In genomic region chr12:109762673-109763191, GRCh38 we compare ENCODE assay signal across 19 cellular contexts. TPM values are rescaled to one million over a fixed set of nuclear protein-coding genes. Genes with fewer than 3 reads are reported as not detected.
DNase-seq lines count a peak whose midpoint lies in the region; ATAC-seq and TF ChIP-seq lines count a peak whose summit lies in the region.
"Had no signal": no experiment of that assay in that cellular context is flagged by ENCODE, and none has a peak within 500 bp of the region (broad histone marks: within the 10 kb centered on the region; RNA-seq: fewer than 3 reads in every experiment).

No MANE protein-coding gene starts in this region.

- POLR2A ChIA-PET in activated CD4-positive, alpha-beta T cell treated with anti-CD3 and anti-CD28 coated beads for 36 hours (lab: Charles Lee): no interaction called here

- DNase-seq in activated CD4-positive, CD25-positive, alpha-beta regulatory T cell treated with anti-CD3 and anti-CD28 coated beads, Interleukin-2, amount 50 U/mL, for 72 hours: peak; percentile 25
- no peak for DNase-seq in activated CD4-positive, CD25-positive, alpha-beta regulatory T cell (lab: John Stamatoyannopoulos, UW)
- DNase-seq in CD14-positive monocyte (ENCODE audit: low spot score) (no peak), chondrocyte (ENCODE audit: low spot score) (peak; percentile 40), natural killer cell (peak; percentile 13), NCI-H2196 (lab: John Stamatoyannopoulos, UW; ENCODE audit: unreplicated experiment) (no peak)
- no peak for DNase-seq in activated CD4-positive, alpha-beta T cell treated with anti-CD3 and anti-CD28 coated beads for 36 hours
- DNase-seq: activated naive CD8-positive, alpha-beta T cell treated with anti-CD3 and anti-CD28 coated beads, Interleukin-2, amount 50 U/mL, for 24 hours; Karpas-422; NCI-H1694 treated with DMSO at 0.1 percent for 48 hours; SJCRH30; stimulated activated CD4-positive, alpha-beta T cell treated with anti-CD3 and anti-CD28 coated beads, Interleukin-4, amount 100 ng/mL, for 4 hours; uterus had no signal

- H3K27ac Mint-ChIP-seq in CD14-positive monocyte (peak overlapping the region in 4 of 7 donors; percentile 30 to 89 (median 64)), chondrocyte (ENCODE audit: unreplicated experiment) (no peak overlapping the region), natural killer cell (no peak overlapping the region)
- H3K27ac Mint-ChIP-seq in activated CD4-positive, alpha-beta T cell treated with anti-CD3 and anti-CD28 coated beads for 36 hours: no peak overlapping the region
- H3K27ac Mint-ChIP-seq: activated naive CD8-positive, alpha-beta T cell treated with anti-CD3 and anti-CD28 coated beads, Interleukin-2, amount 50 U/mL, for 24 hours; B cell; T-helper 1 cell treated with Interleukin-12 subunit alpha and Interleukin-12 subunit beta and Interleukin-4 antibody, amounts not matched to agents 30 μg/mL and 1 μg/mL, for 36 hours had no signal

- ATAC-seq in natural killer cell: no peak
- no peak for ATAC-seq in activated CD4-positive, alpha-beta T cell treated with anti-CD3 and anti-CD28 coated beads for 36 hours
- no peak for ATAC-seq in HG02798 (IDR thresholded peaks at IDR 0.05; ENCODE audit: poor library complexity, unreplicated experiment)
- ATAC-seq: Panc1 had no signal

- peaks cover 22% of the 10 kb centered on the region for H3K4me1 Mint-ChIP-seq in CD14-positive monocyte
- peaks cover 2% of the 10 kb centered on the region for H3K4me1 Mint-ChIP-seq in chondrocyte (ENCODE audit: low read depth)
- peaks cover 0 to 14% of the 10 kb centered on the region in 2 donors for H3K4me1 Mint-ChIP-seq in natural killer cell
- peaks cover 5% of the 10 kb centered on the region for H3K4me1 Mint-ChIP-seq in activated CD4-positive, alpha-beta T cell treated with anti-CD3 and anti-CD28 coated beads for 36 hours
- H3K4me1 Mint-ChIP-seq: B cell, neural crest cell had no signal

- H3K4me3 Mint-ChIP-seq in CD14-positive monocyte (no peak overlapping the region), chondrocyte (ENCODE audit: unreplicated experiment) (no peak overlapping the region), natural killer cell (no peak overlapping the region)
- H3K4me3 Mint-ChIP-seq in activated CD4-positive, alpha-beta T cell treated with anti-CD3 and anti-CD28 coated beads for 36 hours: no peak overlapping the region
- H3K4me3 Mint-ChIP-seq: activated naive CD8-positive, alpha-beta T cell treated with anti-CD3 and anti-CD28 coated beads, Interleukin-2, amount 50 U/mL, for 24 hours; B cell; neural crest cell; T-helper 1 cell treated with Interleukin-12 subunit alpha and Interleukin-12 subunit beta and Interleukin-4 antibody, amounts not matched to agents 30 μg/mL and 1 μg/mL, for 36 hours had no signal

- peaks cover 6 to 18% (median 13%) of the 10 kb centered on the region in 7 donors for H3K9me3 Mint-ChIP-seq in CD14-positive monocyte
- peaks cover 4% of the 10 kb centered on the region for H3K9me3 Mint-ChIP-seq in chondrocyte (ENCODE audit: low read depth)
- no peaks in the 10 kb centered on the region for H3K9me3 Mint-ChIP-seq in natural killer cell
- H3K9me3 Mint-ChIP-seq in activated CD4-positive, alpha-beta T cell treated with anti-CD3 and anti-CD28 coated beads for 36 hours (ENCODE audit: low read depth): peaks cover 4% of the 10 kb centered on the region
- H3K9me3 Mint-ChIP-seq: activated naive CD8-positive, alpha-beta T cell treated with anti-CD3 and anti-CD28 coated beads, Interleukin-2, amount 50 U/mL, for 24 hours; neural crest cell had no signal

- CTCF ChIA-PET in activated CD4-positive, alpha-beta T cell treated with anti-CD3 and anti-CD28 coated beads for 36 hours (lab: Charles Lee): interaction anchor here (0.5 to 1.1 kb wide), 4 partner anchors 90 to 256 kb away, joined by 3 to 6 read pairs (median 3); partner anchors contain the start of gene MMAB

- H3K27me3 Mint-ChIP-seq in CD14-positive monocyte (ENCODE audit: low read depth in 3 of 3) (peaks cover 6 to 10% (median 6%) of the 10 kb centered on the region in 3 donors), chondrocyte (ENCODE audit: low read depth) (no peaks in the 10 kb centered on the region), natural killer cell (ENCODE audit: low read depth in 2 of 2) (no peaks in the 10 kb centered on the region)
- H3K27me3 Mint-ChIP-seq in activated CD4-positive, alpha-beta T cell treated with anti-CD3 and anti-CD28 coated beads for 36 hours: no peaks in the 10 kb centered on the region
- H3K27me3 Mint-ChIP-seq: activated naive CD8-positive, alpha-beta T cell treated with anti-CD3 and anti-CD28 coated beads, Interleukin-2, amount 50 U/mL, for 24 hours; B cell had no signal

- TF ChIP-seq CTCF in CD14-positive monocyte (IDR thresholded peaks at IDR 0.05) (no peak), chondrocyte (IDR thresholded peaks at IDR 0.05) (no peak), natural killer cell (IDR thresholded peaks at IDR 0.05) (no peak)

- peaks cover 0 to 9% of the 10 kb centered on the region in 2 donors for H3K36me3 Mint-ChIP-seq in CD14-positive monocyte
- H3K36me3 Mint-ChIP-seq in chondrocyte (ENCODE audit: low read depth): peaks cover 3% of the 10 kb centered on the region
- no peaks in the 10 kb centered on the region for H3K36me3 Mint-ChIP-seq in natural killer cell
- H3K36me3 Mint-ChIP-seq in activated CD4-positive, alpha-beta T cell treated with anti-CD3 and anti-CD28 coated beads for 36 hours (ENCODE audit: low read depth): no peaks in the 10 kb centered on the region

- intact Hi-C loops in CD14-positive monocyte (cut with micrococcal nuclease) (no loop called here), natural killer cell (cut with micrococcal nuclease) (no loop called here)
- intact Hi-C loops in activated CD4-positive, alpha-beta T cell treated with anti-CD3 and anti-CD28 coated beads for 36 hours (cut with DNase I, micrococcal nuclease): no loop called here

RNA-seq across cellular contexts. Expression of gene FAM222A, which starts 49.1 kb away (rescaled TPM):
- polyA plus RNA-seq in CD14-positive monocyte: not detected
- total RNA-seq in chondrocyte: 1.0 to 1.5 TPM (median 1.2 TPM) in 3 replicates
- 1 to 10 TPM; 3.1 to 6.6 (median 4.0) TPM for total RNA-seq in natural killer cell
- under 1 TPM; 0.39 to 0.53 TPM for total RNA-seq in activated CD4-positive, alpha-beta T cell treated with anti-CD3 and anti-CD28 coated beads for 36 hours
- total RNA-seq: bronchial epithelial cell had no signal

Comparison
In these comparisons a context has a peak if more than half of its experiments do, and no peak if none do; other contexts are left out.
1. DNase-seq: peak in activated CD4-positive, CD25-positive, alpha-beta regulatory T cell treated with anti-CD3 and anti-CD28 coated beads, Interleukin-2, amount 50 U/mL, for 72 hours (single experiment), chondrocyte (single experiment) and natural killer cell (single experiment); none in activated CD4-positive, CD25-positive, alpha-beta regulatory T cell (0 of 4), CD14-positive monocyte (single experiment), activated CD4-positive, alpha-beta T cell treated with anti-CD3 and anti-CD28 coated beads for 36 hours (single experiment) and NCI-H2196 (single experiment).
2. H3K27ac Mint-ChIP-seq: peak in CD14-positive monocyte (4 of 7); none in chondrocyte (single experiment), natural killer cell (0 of 2) and activated CD4-positive, alpha-beta T cell treated with anti-CD3 and anti-CD28 coated beads for 36 hours (single experiment).